1 cellular context compared by ENCODE assay signal in genomic region chr3:152607179-152607578, GRCh38.
TF ChIP-seq lines count a peak whose summit lies in the region.

No MANE protein-coding gene starts in this region.

TF ChIP-seq in K562, 482 proteins besides CTCF, POLR2A, EP300 and RAD21 (continued from another document):
- TF ChIP-seq POU5F1 (IDR thresholded peaks at IDR 0.05; ENCODE audit: borderline replicate concordance, low read depth, low read length, partially characterized antibody) (no peak), BACH1 (tag; IDR thresholded peaks at IDR 0.05) (no peak), ZNF668 (CRISPR knock-in tag; IDR thresholded peaks at IDR 0.05) (peak; percentile 34; the same call in 1 of the 2 replicates), CHD2 (IDR thresholded peaks at IDR 0.05; ENCODE audit: low read depth, low read length) (no peak), TFAP4 (CRISPR knock-in tag; IDR thresholded peaks at IDR 0.05; ENCODE audit: borderline replicate concordance) (no peak), MNT (conservative IDR thresholded peaks at IDR 0.05) (no peak)
